In genomic region chr6:71288228-71289038, GRCh38 we compare ENCODE assay signal across 8 cellular contexts. TPM values are rescaled to one million over a fixed set of nuclear protein-coding genes. Genes with fewer than 3 reads are reported as not detected.
A peak's percentile ranks its signal among the peaks of the same experiment; 100 is the strongest.
DNase-seq lines count a peak whose midpoint lies in the region; ATAC-seq and TF ChIP-seq lines count a peak whose summit lies in the region.

Gene OGFRL1, plus strand, starts transcription at chr6:71288811. Its CDS starts 126 bp downstream, at chr6:71288937.

- no peaks in the 10 kb centered on the region for H4K20me1 ChIP-seq in hepatocyte (ENCODE audit: insufficient read depth, poor library complexity, severe bottlenecking)

- H3K4me3 ChIP-seq in astrocyte of the cerebellum (ENCODE audit: low read depth, low read length) (peak within 1 kb of the TSS; percentile 61), hepatocyte (peak within 1 kb of the TSS; percentile 94)

- ATAC-seq in GM18505 (IDR thresholded peaks at IDR 0.05; ENCODE audit: unreplicated experiment) (peak; percentile 91), HG02884 (IDR thresholded peaks at IDR 0.05; ENCODE audit: unreplicated experiment) (peak; percentile 84)

- H3K27me3 ChIP-seq in hepatocyte, result no peaks in the 10 kb centered on the region

- peak; percentile 26 for TF ChIP-seq POLR2A in GM18505 (IDR thresholded peaks at IDR 0.05; ENCODE audit: borderline replicate concordance, extremely low read depth, insufficient read depth, insufficient read length)

- peak within 1 kb of the TSS; percentile 79 for H3K27ac ChIP-seq in hepatocyte

- DNase-seq in NCI-H187 treated with DMSO at 0.1 percent for 48 hours (lab: John Stamatoyannopoulos, UW), result peak; percentile 29
- DNase-seq in T-helper 22 cell (ENCODE audit: low read depth), result peak; percentile 58
- DNase-seq in astrocyte of the cerebellum (ENCODE audit: low read depth), result no peak
- DNase-seq in hepatocyte (ENCODE audit: low spot score), result peak; percentile 91
- peak; percentile 90 for DNase-seq in retina
- DNase-seq in cortex of kidney (lab: John Stamatoyannopoulos, UW), result no peak

- no peaks in the 10 kb centered on the region for H3K4me1 ChIP-seq in hepatocyte (ENCODE audit: insufficient read depth)

- no peak for TF ChIP-seq CTCF in astrocyte of the cerebellum (IDR thresholded peaks at IDR 0.05; ENCODE audit: low read depth, low read length, missing control alignments)
- no peak for TF ChIP-seq CTCF in hepatocyte (IDR thresholded peaks at IDR 0.05; ENCODE audit: poor library complexity)

- no peaks in the 10 kb centered on the region for H3K9me2 ChIP-seq in hepatocyte (replicated peaks; ENCODE audit: insufficient read depth)

- in situ Hi-C loops in astrocyte of the cerebellum (cut with HindIII; ENCODE audit: low sequenced_read_pairs), result no loop called here

- no peaks in the 10 kb centered on the region for H3K36me3 ChIP-seq in hepatocyte (replicated peaks; ENCODE audit: insufficient read depth, low read depth)

- H3K9me3 ChIP-seq in hepatocyte (ENCODE audit: low read depth), result no peaks in the 10 kb centered on the region

- peaks cover 28% of the 10 kb centered on the region for H3K79me2 ChIP-seq in hepatocyte

- H2AFZ ChIP-seq in hepatocyte, result peak within 1 kb of the TSS; percentile 97

- H3K4me2 ChIP-seq in hepatocyte, result peak within 1 kb of the TSS; percentile 98

- 1% methylated on average over 57 of the region's 79 CpGs for WGBS in hepatocyte (ENCODE audit: low lambda C conversion rate, missing lambda C conversion rate)

RNA-seq across cellular contexts. Expression of gene OGFRL1, which starts in this region (rescaled TPM):
- 67.1 and 83.8 TPM in 2 replicates for total RNA-seq in hepatocyte
- polyA plus RNA-seq in hepatocyte, result 40.7 and 41.7 TPM in 2 replicates

Comparison
In these comparisons a context has a peak if more than half of its experiments do, and no peak if none do; other contexts are left out.
1. DNase-seq: peak in NCI-H187 treated with DMSO at 0.1 percent for 48 hours (single experiment), T-helper 22 cell (single experiment), hepatocyte (single experiment) and retina (single experiment); none in astrocyte of the cerebellum (single experiment) and cortex of kidney (single experiment).